In the genomic region with DNA sequence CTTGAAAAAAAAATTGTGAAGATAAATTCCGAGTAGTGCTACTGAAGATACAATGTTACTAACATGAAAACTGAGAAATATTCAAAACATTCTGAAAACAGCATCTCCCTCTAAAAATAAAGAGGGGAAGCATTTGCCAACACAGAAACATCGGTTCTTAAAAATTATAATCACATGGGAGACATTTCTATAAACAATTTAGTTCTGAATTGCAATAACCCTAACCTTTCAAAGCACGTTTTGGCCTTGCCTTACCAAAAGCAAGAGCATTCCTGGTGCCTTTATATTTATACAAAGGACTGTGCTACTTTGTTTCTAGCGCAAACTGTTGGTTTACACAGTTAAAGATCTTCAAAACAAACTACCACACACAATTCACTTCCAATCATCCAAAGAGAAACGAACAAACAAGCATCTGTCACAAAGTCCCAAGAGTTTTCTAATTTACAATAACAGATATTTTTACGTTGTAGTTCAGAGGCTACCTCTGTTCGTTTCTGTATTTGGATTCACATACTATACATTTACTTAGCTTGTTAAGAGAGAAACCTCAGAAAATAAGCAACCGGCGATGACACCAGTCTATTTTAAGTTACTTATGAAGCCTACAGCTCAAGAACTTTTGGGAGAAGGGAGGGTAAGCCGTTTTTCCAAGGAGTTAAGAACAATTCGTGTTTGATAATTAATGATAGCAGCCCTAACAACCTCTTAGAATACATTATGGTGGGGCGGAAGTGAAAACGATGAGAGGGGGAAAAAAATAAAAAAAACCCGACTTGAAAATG, we compare ENCODE assay signal across 8 cellular contexts. TPM values are rescaled to one million over a fixed set of nuclear protein-coding genes. Genes with fewer than 3 reads are reported as not detected.
DNase-seq lines count a peak whose midpoint lies in the region; ATAC-seq and TF ChIP-seq lines count a peak whose summit lies in the region.

No MANE protein-coding gene starts in this region.

- ATAC-seq in naive thymus-derived CD8-positive, alpha-beta T cell: no peak
- ATAC-seq in GM21737 (IDR thresholded peaks at IDR 0.05; ENCODE audit: unreplicated experiment) (no peak), GM18505 (IDR thresholded peaks at IDR 0.05; ENCODE audit: unreplicated experiment) (no peak), HG02938 (IDR thresholded peaks at IDR 0.05; ENCODE audit: unreplicated experiment) (no peak)

- 0 out of 2 replicates have a peak overlapping the region, but pooled peaks have one; percentile 62 for H2AFZ ChIP-seq in KMS-11 (ENCODE audit: low read depth)

- H4K20me1 ChIP-seq in KMS-11 (ENCODE audit: insufficient read depth): 0 out of 2 replicates have a peak, but pooled peaks cover 19% of the 10 kb centered on the region

- peak overlapping the region; percentile 91 to 100 (median 98) for H3K4me3 Mint-ChIP-seq in naive thymus-derived CD8-positive, alpha-beta T cell

- no peak for DNase-seq in BJ (ENCODE audit: low read depth)
- DNase-seq in coronary artery (ENCODE audit: low spot score): no peak
- DNase-seq in naive thymus-derived CD8-positive, alpha-beta T cell: no peak
- DNase-seq in NCI-H526 treated with DMSO at 0.1 percent for 48 hours (lab: John Stamatoyannopoulos, UW): no peak

- H3K27ac ChIP-seq in KMS-11 (peak overlapping the region; percentile 91), coronary artery (peak overlapping the region; percentile 97 to 99)

- peak overlapping the region; percentile 93 for H3K4me3 ChIP-seq in BJ (ENCODE audit: low read depth, low read length)
- H3K4me3 ChIP-seq in KMS-11 (IDR thresholded peaks at IDR 0.05; ENCODE audit: insufficient read depth, low read depth, low read length): no peak overlapping the region
- peak overlapping the region; percentile 86 for H3K4me3 ChIP-seq in coronary artery

- H3K4me1 Mint-ChIP-seq in naive thymus-derived CD8-positive, alpha-beta T cell: peaks cover 19 to 53% (median 44%) of the 10 kb centered on the region in 4 donors

- H3K4me1 ChIP-seq in KMS-11 (ENCODE audit: low read depth, poor library complexity, severe bottlenecking): peaks cover 42% of the 10 kb centered on the region

- H3K27ac Mint-ChIP-seq in naive thymus-derived CD8-positive, alpha-beta T cell: peak overlapping the region; percentile 84 to 99 (median 93)

- H3K27me3 ChIP-seq in BJ (ENCODE audit: control insufficient read depth, insufficient read depth, low read length): no peaks in the 10 kb centered on the region; the same call in 1 of the 2 replicates
- no peaks in the 10 kb centered on the region for H3K27me3 ChIP-seq in KMS-11 (ENCODE audit: insufficient read depth, low read depth)

- H3K9me3 Mint-ChIP-seq in naive thymus-derived CD8-positive, alpha-beta T cell: peaks cover 0 to 1% (median 0%) of the 10 kb centered on the region in 9 donors

- TF ChIP-seq POLR2A in GM18505 (IDR thresholded peaks at IDR 0.05; ENCODE audit: borderline replicate concordance, extremely low read depth, insufficient read depth, insufficient read length): no peak

- TF ChIP-seq CTCF in BJ (IDR thresholded peaks at IDR 0.05; ENCODE audit: insufficient read depth, low read depth, low read length) (no peak), KMS-11 (conservative IDR thresholded peaks at IDR 0.05; ENCODE audit: low read depth, low read length) (no peak), coronary artery (IDR thresholded peaks at IDR 0.05) (no peak)

- POLR2A ChIA-PET in BJ (lab: Charles Lee): no interaction called here
- POLR2A ChIA-PET in naive thymus-derived CD8-positive, alpha-beta T cell (lab: Charles Lee): no interaction called here

- H3K9ac ChIP-seq in KMS-11: peak overlapping the region; percentile 68

- CTCF ChIA-PET in BJ (lab: Yijun Ruan, JAX): no interaction called here

- peaks cover 0 to 4% (median 3%) of the 10 kb centered on the region in 3 donors for H3K36me3 Mint-ChIP-seq in naive thymus-derived CD8-positive, alpha-beta T cell

- peak overlapping the region; percentile 90 for H3K4me2 ChIP-seq in KMS-11

- H3K27me3 Mint-ChIP-seq in naive thymus-derived CD8-positive, alpha-beta T cell: peaks cover 0 to 3% (median 0%) of the 10 kb centered on the region in 5 donors

- peaks cover 62% of the 10 kb centered on the region for H3K79me2 ChIP-seq in KMS-11 (ENCODE audit: insufficient read depth, low read depth)

- H3K36me3 ChIP-seq in BJ (ENCODE audit: control insufficient read depth, insufficient read depth, low read length) (no peaks in the 10 kb centered on the region), KMS-11 (ENCODE audit: insufficient read depth) (no peaks in the 10 kb centered on the region)

RNA-seq across cellular contexts. Expression of a gene that starts 1.3 kb away (rescaled TPM):
- polyA plus RNA-seq in BJ (2011; rRNA removed): 67.0 and 71.1 TPM in 2 replicates
- polyA minus RNA-seq in BJ (2011; rRNA and poly(A)+ RNA removed): 20.8 and 34.1 TPM in 2 replicates
- total RNA-seq in naive thymus-derived CD8-positive, alpha-beta T cell: 10 to 100 TPM; 64.0 to 65.9 TPM
- polyA plus RNA-seq in naive thymus-derived CD8-positive, alpha-beta T cell: 10 to 100 TPM; 61.7 to 71.9 (median 64.9) TPM
